In genomic region chr2:200665626-200666453, GRCh38 we compare ENCODE assay signal across 28 cellular contexts.
DNase-seq lines count a peak whose midpoint lies in the region; ATAC-seq, FAIRE-seq and TF ChIP-seq lines count a peak whose summit lies in the region.
"Had no signal": no experiment of that assay in that cellular context is flagged by ENCODE, and none has a peak within 500 bp of the region (broad histone marks: within the 10 kb centered on the region; RNA-seq: fewer than 3 reads in every experiment).

No MANE protein-coding gene starts in this region.

- H3K27ac ChIP-seq in HepG2 (ENCODE audit: extremely low read length, insufficient read depth, low read length): peak overlapping the region; percentile 1
- H3K27ac ChIP-seq in right lobe of liver: no peak overlapping the region
- H3K27ac ChIP-seq in VCaP: peak overlapping the region; percentile 87
- H3K27ac ChIP-seq in coronary artery: no peak overlapping the region
- H3K27ac ChIP-seq: SJSA1 had no signal

- DNase-seq in HepG2 (ENCODE audit: low spot score) (peak; percentile 33), right lobe of liver (no peak), epithelial cell of esophagus (ENCODE audit: low read depth) (peak; percentile 18), ureter (ENCODE audit: low spot score) (no peak), activated gamma-delta T cell (lab: John Stamatoyannopoulos, UW) (no peak), coronary artery (ENCODE audit: low spot score) (no peak)
- no peak for DNase-seq in activated CD8-positive, alpha-beta memory T cell treated with anti-CD3 and anti-CD28 coated beads, Interleukin-2, amount 10 ng/mL, durations not matched to agents 7 days and 5 days
- DNase-seq: 8988T; ACHN; BE2C; DMS53; GDM1; GOT3; HFFc6; MV-4-11; NCI-H1105 treated with DMSO at 0.1 percent for 48 hours; NCI-H2029; NCI-H446; NCI-H524 treated with DMSO at 0.1 percent for 48 hours; NCI-H774; NK-92 treated with Interleukin-12 subunit alpha and Interleukin-12 subunit beta, amount 100 ng/mL, for 24 hours; Right ventricle myocardium superior; RPMI8226 had no signal

- H4K20me1 ChIP-seq in HepG2 (ENCODE audit: insufficient read depth, low read length): no peaks in the 10 kb centered on the region

- H3K4me3 ChIP-seq in HepG2 (replicated peaks in 1 of 3; ENCODE audit: insufficient read depth in 1 of 3, low read depth in 2 of 3, low read length in 3 of 3): no peak overlapping the region
- H3K4me3 ChIP-seq in right lobe of liver: no peak overlapping the region
- H3K4me3 ChIP-seq in epithelial cell of esophagus (ENCODE audit: low read length): no peak overlapping the region
- H3K4me3 ChIP-seq in coronary artery: no peak overlapping the region
- H3K4me3 ChIP-seq: GM12878, HAP-1, SJSA1 had no signal

- no peaks in the 10 kb centered on the region for H3K79me2 ChIP-seq in HepG2 (ENCODE audit: insufficient read depth, low read length)

- TF ChIP-seq RAD21 in HepG2 (CRISPR knock-in tag; IDR thresholded peaks at IDR 0.05): no peak

- H3K9ac ChIP-seq in HepG2 (ENCODE audit: insufficient read depth, low read depth, low read length): no peak overlapping the region

- H3K36me3 Mint-ChIP-seq in activated CD8-positive, alpha-beta memory T cell treated with anti-CD3 and anti-CD28 coated beads, Interleukin-2, amount 10 ng/mL, durations not matched to agents 7 days and 5 days: no peaks in the 10 kb centered on the region

- in situ Hi-C loops in HepG2 (cut with HindIII; ENCODE audit: extremely low pct_ligation_motif_present, low pct_unique_long_range_greater_than_20kb): no loop called here

- POLR2A ChIA-PET in HepG2 (lab: Yijun Ruan, JAX): interaction anchor here (2.5 to 2.8 kb wide), 2 partner anchors 17 to 80 kb away, joined by 7 to 11 read pairs; partner anchors contain the start of gene AOX1

- intact Hi-C loops in HepG2 (cut with micrococcal nuclease; ENCODE audit: unreplicated experiment) (no loop called here), right lobe of liver (cut with DNase I) (no loop called here)

- ATAC-seq in HepG2 (peak; percentile 75), right lobe of liver (no peak)
- no peak for ATAC-seq in activated CD8-positive, alpha-beta memory T cell treated with anti-CD3 and anti-CD28 coated beads, Interleukin-2, amount 10 ng/mL, durations not matched to agents 7 days and 5 days
- ATAC-seq: GM12878 had no signal

- H3K9me3 ChIP-seq in HepG2 (ENCODE audit: low read length) (no peaks in the 10 kb centered on the region), right lobe of liver (no peaks in the 10 kb centered on the region)
- H3K9me3 ChIP-seq: BE2C, HAP-1, SJSA1 had no signal

- TF ChIP-seq EP300 in HepG2 (IDR thresholded peaks at IDR 0.05; ENCODE audit: low read depth in 2 of 2, low read length in 2 of 2) (no peak), HepG2 (CRISPR knock-in tag; IDR thresholded peaks at IDR 0.05; ENCODE audit: borderline replicate concordance) (no peak)

- peak; percentile 59 for FAIRE-seq in HepG2 (lab: Jason Lieb, UNC)
- FAIRE-seq: GM12878 had no signal

- no peaks in the 10 kb centered on the region; a peak in 1 of 5 replicates for H3K27me3 ChIP-seq in HepG2 (ENCODE audit: control insufficient read depth in 1 of 2, insufficient read depth in 2 of 2, low read length in 2 of 2)
- H3K27me3 ChIP-seq in right lobe of liver: no peaks in the 10 kb centered on the region
- H3K27me3 ChIP-seq: BE2C, SJSA1 had no signal

- peaks cover 18% of the 10 kb centered on the region for H3K4me1 ChIP-seq in HepG2 (ENCODE audit: insufficient read depth, low read length)
- peaks cover 0 to 10% (median 0%) of the 10 kb centered on the region in 4 donors for H3K4me1 ChIP-seq in right lobe of liver
- H3K4me1 ChIP-seq: BE2C, HAP-1 had no signal

- H3K4me1 Mint-ChIP-seq in activated CD8-positive, alpha-beta memory T cell treated with anti-CD3 and anti-CD28 coated beads, Interleukin-2, amount 10 ng/mL, durations not matched to agents 7 days and 5 days: no peaks in the 10 kb centered on the region

- H3K9me3 Mint-ChIP-seq in activated CD8-positive, alpha-beta memory T cell treated with anti-CD3 and anti-CD28 coated beads, Interleukin-2, amount 10 ng/mL, durations not matched to agents 7 days and 5 days (ENCODE audit: low read depth): no peaks in the 10 kb centered on the region
- H3K9me3 Mint-ChIP-seq: HFFc6 had no signal

- CTCF ChIA-PET in HepG2 (lab: Yijun Ruan, JAX; ENCODE audit: low intra/inter-chr PET ratio, low total read pairs): no interaction called here
- CTCF ChIA-PET in activated CD8-positive, alpha-beta memory T cell treated with anti-CD3 and anti-CD28 coated beads, Interleukin-2, amount 10 ng/mL, durations not matched to agents 7 days and 5 days (lab: Charles Lee): interaction anchor here (0.6 kb wide), 1 partner anchor 1337 kb away, joined by 4 read pairs; no protein-coding TSS in a partner anchor

- TF ChIP-seq POLR2A in HepG2 (IDR thresholded peaks at IDR 0.05; ENCODE audit: insufficient read depth in 1 of 2, low read depth in 2 of 2, low read length in 2 of 2) (no peak), right lobe of liver (IDR thresholded peaks at IDR 0.05) (no peak)

- no TSS peak for BruUV-seq in HepG2 (replicated peaks; lab: Mats Ljungman, UMichigan)

- H3K36me3 ChIP-seq in HepG2 (replicated peaks in 1 of 2; ENCODE audit: control insufficient read depth in 1 of 2, insufficient read depth in 2 of 2, low read length in 2 of 2): no peaks in the 10 kb centered on the region
- H3K36me3 ChIP-seq in right lobe of liver: peaks cover 0 to 92% (median 48%) of the 10 kb centered on the region in 4 donors
- H3K36me3 ChIP-seq: BE2C, HAP-1, SJSA1 had no signal

- WGBS in HepG2 (ENCODE audit: low lambda C conversion rate): 56% methylated on average over 2 of the region's 2 CpGs
- WGBS in right lobe of liver (ENCODE audit: insufficient coverage, low coverage, low lambda C conversion rate, missing lambda C conversion rate): 38% methylated on average over 1 of the region's 2 CpGs

- peaks cover 13% of the 10 kb centered on the region for H3K27me3 Mint-ChIP-seq in activated CD8-positive, alpha-beta memory T cell treated with anti-CD3 and anti-CD28 coated beads, Interleukin-2, amount 10 ng/mL, durations not matched to agents 7 days and 5 days

- H2AFZ ChIP-seq in HepG2 (ENCODE audit: low read length): no peak overlapping the region

- no peak overlapping the region for H3K4me3 Mint-ChIP-seq in activated CD8-positive, alpha-beta memory T cell treated with anti-CD3 and anti-CD28 coated beads, Interleukin-2, amount 10 ng/mL, durations not matched to agents 7 days and 5 days
- H3K4me3 Mint-ChIP-seq: HFFc6, IgD-negative memory B cell had no signal

- H3K27ac Mint-ChIP-seq in activated CD8-positive, alpha-beta memory T cell treated with anti-CD3 and anti-CD28 coated beads, Interleukin-2, amount 10 ng/mL, durations not matched to agents 7 days and 5 days: no peak overlapping the region
- H3K27ac Mint-ChIP-seq: HFFc6 had no signal

- no peak for TF ChIP-seq CTCF in HepG2 (CRISPR knock-in tag; IDR thresholded peaks at IDR 0.05)
- no peak for TF ChIP-seq CTCF in right lobe of liver (IDR thresholded peaks at IDR 0.05)
- TF ChIP-seq CTCF in VCaP (conservative IDR thresholded peaks at IDR 0.05): no peak
- no peak for TF ChIP-seq CTCF in epithelial cell of esophagus (IDR thresholded peaks at IDR 0.05; ENCODE audit: insufficient read depth, low read depth, low read length, missing control alignments)
- no peak for TF ChIP-seq CTCF in coronary artery (IDR thresholded peaks at IDR 0.05)

- no peak overlapping the region for H3K4me2 ChIP-seq in HepG2 (ENCODE audit: low read depth, low read length)

TF ChIP-seq in HepG2, 621 proteins besides CTCF, POLR2A, EP300 and RAD21 (continues in another document):
- TF ChIP-seq HNF4A (CRISPR knock-in tag; IDR thresholded peaks at IDR 0.05): peak; percentile 51; the same call in 1 of the 2 replicates
- TF ChIP-seq FOXP4 (CRISPR knock-in tag; IDR thresholded peaks at IDR 0.05): 0 out of 2 replicates have a peak, but pooled peaks have one; percentile 28
- TF ChIP-seq ZBTB7B (CRISPR knock-in tag; IDR thresholded peaks at IDR 0.05): no peak
- peak; percentile 53 for TF ChIP-seq TEAD3 (CRISPR knock-in tag; optimal IDR thresholded peaks at IDR 0.05; ENCODE audit: borderline replicate concordance)
- peak; percentile 49; the same call in 1 of the 2 replicates for TF ChIP-seq ZNF644 (CRISPR knock-in tag; IDR thresholded peaks at IDR 0.05; ENCODE audit: low read depth)
- peak; percentile 17; the same call in 1 of the 2 replicates for TF ChIP-seq SAP130 (CRISPR knock-in tag; IDR thresholded peaks at IDR 0.05; ENCODE audit: low read depth)
- no peak for TF ChIP-seq FOXP1 (IDR thresholded peaks at IDR 0.05)
- peak; percentile 42; the same call in 1 of the 2 replicates for TF ChIP-seq FOXP1 (CRISPR knock-in tag; IDR thresholded peaks at IDR 0.05)
- TF ChIP-seq ZNF331 (CRISPR knock-in tag; IDR thresholded peaks at IDR 0.05): 0 out of 2 replicates have a peak, but pooled peaks have one; percentile 20
- TF ChIP-seq SRF (IDR thresholded peaks at IDR 0.05; ENCODE audit: low read depth, low read length): no peak
- TF ChIP-seq ZNF720 (CRISPR knock-in tag; IDR thresholded peaks at IDR 0.05): no peak
- 0 out of 2 replicates have a peak, but pooled peaks have one; percentile 20 for TF ChIP-seq HMG20A (CRISPR knock-in tag; IDR thresholded peaks at IDR 0.05; ENCODE audit: borderline replicate concordance)
- 0 out of 2 replicates have a peak, but pooled peaks have one; percentile 25 for TF ChIP-seq ZFP1 (CRISPR knock-in tag; IDR thresholded peaks at IDR 0.05)
- TF ChIP-seq FOXA3 (CRISPR knock-in tag; IDR thresholded peaks at IDR 0.05): peak; percentile 37; the same call in 1 of the 2 replicates
- TF ChIP-seq SOX6 (IDR thresholded peaks at IDR 0.05): no peak
- 0 out of 2 replicates have a peak, but pooled peaks have one; percentile 11 for TF ChIP-seq SOX6 (CRISPR knock-in tag; IDR thresholded peaks at IDR 0.05)
- TF ChIP-seq CEBPG (CRISPR knock-in tag; IDR thresholded peaks at IDR 0.05): peak; percentile 33; the same call in 1 of the 2 replicates

Comparison
In these comparisons a context has a peak if more than half of its experiments do, and no peak if none do; other contexts are left out.
1. DNase-seq: peak in HepG2 (single experiment) and epithelial cell of esophagus (single experiment); none in right lobe of liver (0 of 3), ureter (single experiment), activated CD8-positive, alpha-beta memory T cell treated with anti-CD3 and anti-CD28 coated beads, Interleukin-2, amount 10 ng/mL, durations not matched to agents 7 days and 5 days (single experiment), activated gamma-delta T cell (single experiment) and coronary artery (single experiment).
2. H3K27ac ChIP-seq: peak in HepG2 (single experiment) and VCaP (single experiment); none in right lobe of liver (0 of 3) and coronary artery (0 of 2).